1 cellular context compared by ENCODE assay signal in the genomic region with DNA sequence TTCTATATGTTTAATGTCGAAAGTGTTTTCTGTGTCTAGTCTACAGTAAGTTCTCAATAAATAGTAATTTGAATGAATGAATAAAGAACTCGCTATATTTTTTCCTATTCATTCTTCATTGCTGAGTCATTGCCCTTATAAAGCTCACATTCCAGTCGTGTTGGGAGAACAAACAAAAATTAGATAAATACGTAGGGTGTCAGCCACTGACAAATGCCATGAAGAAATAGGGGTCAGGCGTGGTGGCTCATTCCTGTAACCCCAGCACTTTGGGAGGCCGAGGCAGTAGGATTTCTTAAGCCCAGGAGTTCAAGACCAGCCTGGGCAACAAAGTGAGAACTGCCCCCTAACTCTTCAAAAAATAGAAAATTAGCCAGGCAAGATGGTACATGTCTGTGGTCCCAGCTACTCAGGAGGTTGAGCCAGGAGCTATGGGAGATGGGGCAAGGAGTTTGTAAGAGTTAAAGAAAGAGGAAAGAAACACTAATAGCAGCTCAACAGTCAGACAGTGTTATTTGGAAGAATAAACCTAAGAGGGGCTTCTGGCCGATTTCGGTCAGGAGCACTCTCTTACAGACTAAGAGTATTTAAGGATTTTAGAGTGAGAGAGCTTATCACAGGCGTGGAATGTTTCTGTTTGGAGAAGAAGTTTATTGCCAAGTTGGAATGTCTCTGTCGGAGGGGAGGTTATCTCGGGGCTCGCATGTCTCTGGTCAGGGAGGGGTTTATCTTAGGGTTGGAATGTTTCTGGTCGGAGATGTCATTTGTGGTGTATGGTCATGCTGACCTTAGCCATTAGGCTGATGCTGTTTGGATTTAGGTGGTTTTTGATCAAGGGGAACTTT.
TF ChIP-seq lines count a peak whose summit lies in the region.

No MANE protein-coding gene starts in this region.

TF ChIP-seq in K562, 482 proteins besides CTCF, POLR2A, EP300 and RAD21 (continued from another document):
- TF ChIP-seq, protein P1, sequence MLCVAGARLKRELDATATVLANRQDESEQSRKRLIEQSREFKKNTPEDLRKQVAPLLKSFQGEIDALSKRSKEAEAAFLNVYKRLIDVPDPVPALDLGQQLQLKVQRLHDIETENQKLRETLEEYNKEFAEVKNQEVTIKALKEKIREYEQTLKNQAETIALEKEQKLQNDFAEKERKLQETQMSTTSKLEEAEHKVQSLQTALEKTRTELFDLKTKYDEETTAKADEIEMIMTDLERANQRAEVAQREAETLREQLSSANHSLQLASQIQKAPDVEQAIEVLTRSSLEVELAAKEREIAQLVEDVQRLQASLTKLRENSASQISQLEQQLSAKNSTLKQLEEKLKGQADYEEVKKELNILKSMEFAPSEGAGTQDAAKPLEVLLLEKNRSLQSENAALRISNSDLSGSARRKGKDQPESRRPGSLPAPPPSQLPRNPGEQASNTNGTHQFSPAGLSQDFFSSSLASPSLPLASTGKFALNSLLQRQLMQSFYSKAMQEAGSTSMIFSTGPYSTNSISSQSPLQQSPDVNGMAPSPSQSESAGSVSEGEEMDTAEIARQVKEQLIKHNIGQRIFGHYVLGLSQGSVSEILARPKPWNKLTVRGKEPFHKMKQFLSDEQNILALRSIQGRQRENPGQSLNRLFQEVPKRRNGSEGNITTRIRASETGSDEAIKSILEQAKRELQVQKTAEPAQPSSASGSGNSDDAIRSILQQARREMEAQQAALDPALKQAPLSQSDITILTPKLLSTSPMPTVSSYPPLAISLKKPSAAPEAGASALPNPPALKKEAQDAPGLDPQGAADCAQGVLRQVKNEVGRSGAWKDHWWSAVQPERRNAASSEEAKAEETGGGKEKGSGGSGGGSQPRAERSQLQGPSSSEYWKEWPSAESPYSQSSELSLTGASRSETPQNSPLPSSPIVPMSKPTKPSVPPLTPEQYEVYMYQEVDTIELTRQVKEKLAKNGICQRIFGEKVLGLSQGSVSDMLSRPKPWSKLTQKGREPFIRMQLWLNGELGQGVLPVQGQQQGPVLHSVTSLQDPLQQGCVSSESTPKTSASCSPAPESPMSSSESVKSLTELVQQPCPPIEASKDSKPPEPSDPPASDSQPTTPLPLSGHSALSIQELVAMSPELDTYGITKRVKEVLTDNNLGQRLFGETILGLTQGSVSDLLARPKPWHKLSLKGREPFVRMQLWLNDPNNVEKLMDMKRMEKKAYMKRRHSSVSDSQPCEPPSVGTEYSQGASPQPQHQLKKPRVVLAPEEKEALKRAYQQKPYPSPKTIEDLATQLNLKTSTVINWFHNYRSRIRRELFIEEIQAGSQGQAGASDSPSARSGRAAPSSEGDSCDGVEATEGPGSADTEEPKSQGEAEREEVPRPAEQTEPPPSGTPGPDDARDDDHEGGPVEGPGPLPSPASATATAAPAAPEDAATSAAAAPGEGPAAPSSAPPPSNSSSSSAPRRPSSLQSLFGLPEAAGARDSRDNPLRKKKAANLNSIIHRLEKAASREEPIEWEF (CRISPR knock-in tag; IDR thresholded peaks at IDR 0.05): no peak
- TF ChIP-seq MTA1 (IDR thresholded peaks at IDR 0.05; ENCODE audit: borderline replicate concordance) (no peak), KLF10 (CRISPR knock-in tag; IDR thresholded peaks at IDR 0.05) (no peak), SMAD4 (CRISPR knock-in tag; conservative IDR thresholded peaks at IDR 0.05) (no peak), HEY1 (CRISPR knock-in tag; IDR thresholded peaks at IDR 0.05; ENCODE audit: borderline replicate concordance) (no peak), LEF1 (IDR thresholded peaks at IDR 0.05) (no peak), EP400 (IDR thresholded peaks at IDR 0.05) (no peak), ZNF695 (CRISPR knock-in tag; IDR thresholded peaks at IDR 0.05) (no peak), TRIM28 (IDR thresholded peaks at IDR 0.05) (peak; percentile 73), ZNF76 (CRISPR knock-in tag; IDR thresholded peaks at IDR 0.05; ENCODE audit: borderline replicate concordance) (no peak), ILK (tag; IDR thresholded peaks at IDR 0.05; ENCODE audit: borderline replicate concordance, low read depth) (no peak), ETV1 (tag; conservative IDR thresholded peaks at IDR 0.05; ENCODE audit: low read depth) (no peak), THRAP3 (IDR thresholded peaks at IDR 0.05; ENCODE audit: borderline replicate concordance) (no peak), ZSCAN29 (IDR thresholded peaks at IDR 0.05) (no peak), NFE2 (IDR thresholded peaks at IDR 0.05; ENCODE audit: low read depth) (peak; percentile 33; the same call in 1 of the 2 replicates), ERF (CRISPR knock-in tag; IDR thresholded peaks at IDR 0.05) (no peak), CTBP1 (IDR thresholded peaks at IDR 0.05; ENCODE audit: borderline replicate concordance) (no peak), PHF8 (IDR thresholded peaks at IDR 0.05; ENCODE audit: borderline replicate concordance, low read length) (no peak), TGIF2 (CRISPR knock-in tag; IDR thresholded peaks at IDR 0.05) (no peak), ZNF224 (CRISPR knock-in tag; IDR thresholded peaks at IDR 0.05) (no peak), ZNF133 (CRISPR knock-in tag; IDR thresholded peaks at IDR 0.05) (no peak), ZFP36 (IDR thresholded peaks at IDR 0.05; ENCODE audit: low read depth, low read length, partially characterized antibody) (no peak), MAFK (IDR thresholded peaks at IDR 0.05; ENCODE audit: low read length) (peak; percentile 40; the same call in 1 of the 2 replicates)
- TF ChIP-seq, protein P2, sequence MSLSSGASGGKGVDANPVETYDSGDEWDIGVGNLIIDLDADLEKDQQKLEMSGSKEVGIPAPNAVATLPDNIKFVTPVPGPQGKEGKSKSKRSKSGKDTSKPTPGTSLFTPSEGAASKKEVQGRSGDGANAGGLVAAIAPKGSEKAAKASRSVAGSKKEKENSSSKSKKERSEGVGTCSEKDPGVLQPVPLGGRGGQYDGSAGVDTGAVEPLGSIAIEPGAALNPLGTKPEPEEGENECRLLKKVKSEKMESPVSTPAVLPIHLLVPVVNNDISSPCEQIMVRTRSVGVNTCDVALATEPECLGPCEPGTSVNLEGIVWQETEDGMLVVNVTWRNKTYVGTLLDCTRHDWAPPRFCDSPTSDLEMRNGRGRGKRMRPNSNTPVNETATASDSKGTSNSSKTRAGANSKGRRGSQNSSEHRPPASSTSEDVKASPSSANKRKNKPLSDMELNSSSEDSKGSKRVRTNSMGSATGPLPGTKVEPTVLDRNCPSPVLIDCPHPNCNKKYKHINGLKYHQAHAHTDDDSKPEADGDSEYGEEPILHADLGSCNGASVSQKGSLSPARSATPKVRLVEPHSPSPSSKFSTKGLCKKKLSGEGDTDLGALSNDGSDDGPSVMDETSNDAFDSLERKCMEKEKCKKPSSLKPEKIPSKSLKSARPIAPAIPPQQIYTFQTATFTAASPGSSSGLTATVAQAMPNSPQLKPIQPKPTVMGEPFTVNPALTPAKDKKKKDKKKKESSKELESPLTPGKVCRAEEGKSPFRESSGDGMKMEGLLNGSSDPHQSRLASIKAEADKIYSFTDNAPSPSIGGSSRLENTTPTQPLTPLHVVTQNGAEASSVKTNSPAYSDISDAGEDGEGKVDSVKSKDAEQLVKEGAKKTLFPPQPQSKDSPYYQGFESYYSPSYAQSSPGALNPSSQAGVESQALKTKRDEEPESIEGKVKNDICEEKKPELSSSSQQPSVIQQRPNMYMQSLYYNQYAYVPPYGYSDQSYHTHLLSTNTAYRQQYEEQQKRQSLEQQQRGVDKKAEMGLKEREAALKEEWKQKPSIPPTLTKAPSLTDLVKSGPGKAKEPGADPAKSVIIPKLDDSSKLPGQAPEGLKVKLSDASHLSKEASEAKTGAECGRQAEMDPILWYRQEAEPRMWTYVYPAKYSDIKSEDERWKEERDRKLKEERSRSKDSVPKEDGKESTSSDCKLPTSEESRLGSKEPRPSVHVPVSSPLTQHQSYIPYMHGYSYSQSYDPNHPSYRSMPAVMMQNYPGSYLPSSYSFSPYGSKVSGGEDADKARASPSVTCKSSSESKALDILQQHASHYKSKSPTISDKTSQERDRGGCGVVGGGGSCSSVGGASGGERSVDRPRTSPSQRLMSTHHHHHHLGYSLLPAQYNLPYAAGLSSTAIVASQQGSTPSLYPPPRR (CRISPR knock-in tag; IDR thresholded peaks at IDR 0.05; ENCODE audit: borderline replicate concordance): no peak
- TF ChIP-seq, protein P3, sequence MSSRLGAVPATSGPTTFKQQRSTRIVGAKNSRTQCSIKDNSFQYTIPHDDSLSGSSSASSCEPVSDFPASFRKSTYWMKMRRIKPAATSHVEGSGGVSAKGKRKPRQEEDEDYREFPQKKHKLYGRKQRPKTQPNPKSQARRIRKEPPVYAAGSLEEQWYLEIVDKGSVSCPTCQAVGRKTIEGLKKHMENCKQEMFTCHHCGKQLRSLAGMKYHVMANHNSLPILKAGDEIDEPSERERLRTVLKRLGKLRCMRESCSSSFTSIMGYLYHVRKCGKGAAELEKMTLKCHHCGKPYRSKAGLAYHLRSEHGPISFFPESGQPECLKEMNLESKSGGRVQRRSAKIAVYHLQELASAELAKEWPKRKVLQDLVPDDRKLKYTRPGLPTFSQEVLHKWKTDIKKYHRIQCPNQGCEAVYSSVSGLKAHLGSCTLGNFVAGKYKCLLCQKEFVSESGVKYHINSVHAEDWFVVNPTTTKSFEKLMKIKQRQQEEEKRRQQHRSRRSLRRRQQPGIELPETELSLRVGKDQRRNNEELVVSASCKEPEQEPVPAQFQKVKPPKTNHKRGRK (tag; IDR thresholded peaks at IDR 0.05): no peak
- TF ChIP-seq, protein P4, sequence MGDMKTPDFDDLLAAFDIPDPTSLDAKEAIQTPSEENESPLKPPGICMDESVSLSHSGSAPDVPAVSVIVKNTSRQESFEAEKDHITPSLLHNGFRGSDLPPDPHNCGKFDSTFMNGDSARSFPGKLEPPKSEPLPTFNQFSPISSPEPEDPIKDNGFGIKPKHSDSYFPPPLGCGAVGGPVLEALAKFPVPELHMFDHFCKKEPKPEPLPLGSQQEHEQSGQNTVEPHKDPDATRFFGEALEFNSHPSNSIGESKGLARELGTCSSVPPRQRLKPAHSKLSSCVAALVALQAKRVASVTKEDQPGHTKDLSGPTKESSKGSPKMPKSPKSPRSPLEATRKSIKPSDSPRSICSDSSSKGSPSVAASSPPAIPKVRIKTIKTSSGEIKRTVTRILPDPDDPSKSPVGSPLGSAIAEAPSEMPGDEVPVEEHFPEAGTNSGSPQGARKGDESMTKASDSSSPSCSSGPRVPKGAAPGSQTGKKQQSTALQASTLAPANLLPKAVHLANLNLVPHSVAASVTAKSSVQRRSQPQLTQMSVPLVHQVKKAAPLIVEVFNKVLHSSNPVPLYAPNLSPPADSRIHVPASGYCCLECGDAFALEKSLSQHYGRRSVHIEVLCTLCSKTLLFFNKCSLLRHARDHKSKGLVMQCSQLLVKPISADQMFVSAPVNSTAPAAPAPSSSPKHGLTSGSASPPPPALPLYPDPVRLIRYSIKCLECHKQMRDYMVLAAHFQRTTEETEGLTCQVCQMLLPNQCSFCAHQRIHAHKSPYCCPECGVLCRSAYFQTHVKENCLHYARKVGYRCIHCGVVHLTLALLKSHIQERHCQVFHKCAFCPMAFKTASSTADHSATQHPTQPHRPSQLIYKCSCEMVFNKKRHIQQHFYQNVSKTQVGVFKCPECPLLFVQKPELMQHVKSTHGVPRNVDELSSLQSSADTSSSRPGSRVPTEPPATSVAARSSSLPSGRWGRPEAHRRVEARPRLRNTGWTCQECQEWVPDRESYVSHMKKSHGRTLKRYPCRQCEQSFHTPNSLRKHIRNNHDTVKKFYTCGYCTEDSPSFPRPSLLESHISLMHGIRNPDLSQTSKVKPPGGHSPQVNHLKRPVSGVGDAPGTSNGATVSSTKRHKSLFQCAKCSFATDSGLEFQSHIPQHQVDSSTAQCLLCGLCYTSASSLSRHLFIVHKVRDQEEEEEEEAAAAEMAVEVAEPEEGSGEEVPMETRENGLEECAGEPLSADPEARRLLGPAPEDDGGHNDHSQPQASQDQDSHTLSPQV (IDR thresholded peaks at IDR 0.05): no peak
- TF ChIP-seq, protein P5, sequence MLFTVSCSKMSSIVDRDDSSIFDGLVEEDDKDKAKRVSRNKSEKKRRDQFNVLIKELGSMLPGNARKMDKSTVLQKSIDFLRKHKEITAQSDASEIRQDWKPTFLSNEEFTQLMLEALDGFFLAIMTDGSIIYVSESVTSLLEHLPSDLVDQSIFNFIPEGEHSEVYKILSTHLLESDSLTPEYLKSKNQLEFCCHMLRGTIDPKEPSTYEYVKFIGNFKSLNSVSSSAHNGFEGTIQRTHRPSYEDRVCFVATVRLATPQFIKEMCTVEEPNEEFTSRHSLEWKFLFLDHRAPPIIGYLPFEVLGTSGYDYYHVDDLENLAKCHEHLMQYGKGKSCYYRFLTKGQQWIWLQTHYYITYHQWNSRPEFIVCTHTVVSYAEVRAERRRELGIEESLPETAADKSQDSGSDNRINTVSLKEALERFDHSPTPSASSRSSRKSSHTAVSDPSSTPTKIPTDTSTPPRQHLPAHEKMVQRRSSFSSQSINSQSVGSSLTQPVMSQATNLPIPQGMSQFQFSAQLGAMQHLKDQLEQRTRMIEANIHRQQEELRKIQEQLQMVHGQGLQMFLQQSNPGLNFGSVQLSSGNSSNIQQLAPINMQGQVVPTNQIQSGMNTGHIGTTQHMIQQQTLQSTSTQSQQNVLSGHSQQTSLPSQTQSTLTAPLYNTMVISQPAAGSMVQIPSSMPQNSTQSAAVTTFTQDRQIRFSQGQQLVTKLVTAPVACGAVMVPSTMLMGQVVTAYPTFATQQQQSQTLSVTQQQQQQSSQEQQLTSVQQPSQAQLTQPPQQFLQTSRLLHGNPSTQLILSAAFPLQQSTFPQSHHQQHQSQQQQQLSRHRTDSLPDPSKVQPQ (CRISPR knock-in tag; IDR thresholded peaks at IDR 0.05; ENCODE audit: borderline replicate concordance): no peak
- TF ChIP-seq, protein P6, sequence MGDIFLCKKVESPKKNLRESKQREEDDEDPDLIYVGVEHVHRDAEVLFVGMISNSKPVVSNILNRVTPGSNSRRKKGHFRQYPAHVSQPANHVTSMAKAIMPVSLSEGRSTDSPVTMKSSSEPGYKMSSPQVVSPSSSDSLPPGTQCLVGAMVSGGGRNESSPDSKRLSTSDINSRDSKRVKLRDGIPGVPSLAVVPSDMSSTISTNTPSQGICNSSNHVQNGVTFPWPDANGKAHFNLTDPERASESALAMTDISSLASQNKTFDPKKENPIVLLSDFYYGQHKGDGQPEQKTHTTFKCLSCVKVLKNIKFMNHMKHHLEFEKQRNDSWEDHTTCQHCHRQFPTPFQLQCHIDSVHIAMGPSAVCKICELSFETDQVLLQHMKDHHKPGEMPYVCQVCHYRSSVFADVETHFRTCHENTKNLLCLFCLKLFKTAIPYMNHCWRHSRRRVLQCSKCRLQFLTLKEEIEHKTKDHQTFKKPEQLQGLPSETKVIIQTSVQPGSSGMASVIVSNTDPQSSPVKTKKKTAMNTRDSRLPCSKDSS (IDR thresholded peaks at IDR 0.05; ENCODE audit: low read depth, partially characterized antibody): no peak
